Comparison of ENCODE assay signal across 9 cellular contexts in genomic region chr5:58294598-58295298, GRCh38.
DNase-seq lines count a peak whose midpoint lies in the region; ATAC-seq and TF ChIP-seq lines count a peak whose summit lies in the region.
"Had no signal": no experiment of that assay in that cellular context is flagged by ENCODE, and none has a peak within 500 bp of the region (broad histone marks: within the 10 kb centered on the region; RNA-seq: fewer than 3 reads in every experiment).

No MANE protein-coding gene starts in this region.

- peak; percentile 76 for ATAC-seq in GM19463 (IDR thresholded peaks at IDR 0.05; ENCODE audit: unreplicated experiment)

- POLR2A ChIA-PET in BJ (lab: Charles Lee): no interaction called here

- CTCF ChIA-PET in BJ (lab: Yijun Ruan, JAX): interaction anchor here (0.5 to 1.6 kb wide), 2 partner anchors 10 to 114 kb away, joined by 3 read pairs; no protein-coding TSS in a partner anchor

- H3K36me3 ChIP-seq in BJ (ENCODE audit: control insufficient read depth, insufficient read depth, low read length): no peaks in the 10 kb centered on the region

- H3K4me3 ChIP-seq in BJ (ENCODE audit: low read depth, low read length): no peak overlapping the region
- no peak overlapping the region for H3K4me3 ChIP-seq in foreskin fibroblast (ENCODE audit: low read depth in 1 of 2, low read length in 2 of 2)

- in situ Hi-C loops in GM13977 (cut with MboI; ENCODE audit: low pct_unique_long_range_greater_than_20kb, low sequenced_read_pairs, unreplicated experiment): no loop called here

- no peaks in the 10 kb centered on the region for H3K27me3 ChIP-seq in BJ (ENCODE audit: control insufficient read depth, insufficient read depth, low read length)

- TF ChIP-seq CTCF in BJ (IDR thresholded peaks at IDR 0.05; ENCODE audit: insufficient read depth, low read depth, low read length) (no peak), foreskin fibroblast (IDR thresholded peaks at IDR 0.05; ENCODE audit: low read depth, low read length) (no peak), GM13977 (IDR thresholded peaks at IDR 0.05; ENCODE audit: extremely low read depth, insufficient read depth, missing control alignments) (no peak)

- peak; percentile 2 for DNase-seq in BJ (ENCODE audit: low read depth)
- peak; percentile 29 for DNase-seq in HPDE6-E6E7 (ENCODE audit: extremely low spot score)
- peak; percentile 42 to 67 for DNase-seq in foreskin fibroblast
- DNase-seq in GM13977 (ENCODE audit: low spot score): no peak
- DNase-seq in COLO668 (lab: John Stamatoyannopoulos, UW; ENCODE audit: unreplicated experiment): no peak
- no peak for DNase-seq in NCI-H2107 treated with DMSO at 0.1 percent for 48 hours (lab: John Stamatoyannopoulos, UW; ENCODE audit: unreplicated experiment)
- DNase-seq in stimulated activated CD8-positive, alpha-beta memory T cell treated with anti-CD3 and anti-CD28 coated beads, Interleukin-4, amount 100 ng/mL, for 48 hours: no peak
- DNase-seq: mesendoderm had no signal

Comparison
In these comparisons a context has a peak if more than half of its experiments do, and no peak if none do; other contexts are left out.
1. DNase-seq: peak in BJ (single experiment), HPDE6-E6E7 (single experiment) and foreskin fibroblast (2 of 2); none in GM13977 (single experiment), COLO668 (single experiment), NCI-H2107 treated with DMSO at 0.1 percent for 48 hours (single experiment) and stimulated activated CD8-positive, alpha-beta memory T cell treated with anti-CD3 and anti-CD28 coated beads, Interleukin-4, amount 100 ng/mL, for 48 hours (single experiment).